Comparison of ENCODE assay signal across 24 cellular contexts in genomic region chr12:121939992-121940766, GRCh38.
"Had no signal": no experiment of that assay in that cellular context is flagged by ENCODE, and none has a peak within 500 bp of the region (broad histone marks: within the 10 kb centered on the region; RNA-seq: fewer than 3 reads in every experiment).

No MANE protein-coding gene starts in this region.

- H3K27ac ChIP-seq: body of pancreas, esophagus muscularis mucosa, gastrocnemius medialis, transverse colon, VCaP had no signal

- DNase-seq: activated CD4-positive, alpha-beta T cell treated with anti-CD3 and anti-CD28 coated beads for 1 hour; activated CD8-positive, alpha-beta memory T cell treated with anti-CD3 and anti-CD28 coated beads, Interleukin-2, amount 50 U/mL, for 48 hours; activated naive CD4-positive, alpha-beta T cell treated with Interleukin-2 at 50 U/mL for 16 hours; activated naive CD8-positive, alpha-beta T cell treated with anti-CD3 and anti-CD28 coated beads, Interleukin-2, amount 10 ng/mL, durations not matched to agents 7 days and 5 days; activated T-cell treated with anti-CD3 and anti-CD28 coated beads, Interleukin-2, amount 50 U/mL, for 48 hours; body of pancreas; caudate nucleus; dermis blood vessel endothelial cell; effector CD8-positive, alpha-beta T cell; gastrocnemius medialis; hippocampal formation; left cardiac atrium; nephron progenitor cell; occipital lobe; posterior cingulate gyrus had no signal

- H3K9me3 ChIP-seq: body of pancreas, gastrocnemius medialis, mucosa of descending colon, transverse colon had no signal

- H3K4me3 ChIP-seq: body of pancreas, esophagus muscularis mucosa, gastrocnemius medialis, mucosa of descending colon, transverse colon had no signal

- H3K36me3 Mint-ChIP-seq: memory B cell had no signal

- H3K27me3 ChIP-seq: body of pancreas, esophagus muscularis mucosa, gastrocnemius medialis, transverse colon had no signal

- H3K4me3 Mint-ChIP-seq: activated naive CD8-positive, alpha-beta T cell treated with anti-CD3 and anti-CD28 coated beads, Interleukin-2, amount 10 ng/mL, durations not matched to agents 7 days and 5 days; memory B cell; nephron progenitor cell; stimulated activated memory B cell treated with anti-CD40 and anti-IgM and Interleukin-4, amounts not matched to agents 10 μg/mL and 1 μg/mL and 100 μg/mL, for 72 hours had no signal

- H3K36me3 ChIP-seq: gastrocnemius medialis, transverse colon had no signal

- H3K27me3 Mint-ChIP-seq: activated naive CD8-positive, alpha-beta T cell treated with anti-CD3 and anti-CD28 coated beads, Interleukin-2, amount 10 ng/mL, durations not matched to agents 7 days and 5 days; memory B cell; stimulated activated memory B cell treated with anti-CD40 and anti-IgM and Interleukin-4, amounts not matched to agents 10 μg/mL and 1 μg/mL and 100 μg/mL, for 72 hours had no signal

- H3K27ac Mint-ChIP-seq: activated naive CD8-positive, alpha-beta T cell treated with anti-CD3 and anti-CD28 coated beads, Interleukin-2, amount 10 ng/mL, durations not matched to agents 7 days and 5 days; memory B cell; nephron progenitor cell; stimulated activated memory B cell treated with anti-CD40 and anti-IgM and Interleukin-4, amounts not matched to agents 10 μg/mL and 1 μg/mL and 100 μg/mL, for 72 hours had no signal

- H3K4me1 ChIP-seq: body of pancreas, esophagus muscularis mucosa, gastrocnemius medialis, transverse colon had no signal

- ATAC-seq: body of pancreas; gastrocnemius medialis; sciatic nerve; stimulated activated memory B cell treated with anti-CD40 and anti-IgM and Interleukin-4, amounts not matched to agents 10 μg/mL and 1 μg/mL and 100 μg/mL, for 72 hours had no signal

- FAIRE-seq: small intestine, urothelium cell line had no signal
